10 cellular contexts compared by ENCODE assay signal in genomic region chr7:24025094-24025493, GRCh38.
DNase-seq lines count a peak whose midpoint lies in the region; ATAC-seq and TF ChIP-seq lines count a peak whose summit lies in the region.
"Had no signal": no experiment of that assay in that cellular context is flagged by ENCODE, and none has a peak within 500 bp of the region (broad histone marks: within the 10 kb centered on the region; RNA-seq: fewer than 3 reads in every experiment).

No MANE protein-coding gene starts in this region.

- H3K4me1 ChIP-seq in A673 (ENCODE audit: insufficient read depth, low read length, poor library complexity, severe bottlenecking): peaks cover 21% of the 10 kb centered on the region
- H3K4me1 ChIP-seq in SJCRH30: peaks cover 27% of the 10 kb centered on the region

- CTCF ChIA-PET in A673 (lab: Charles Lee): no interaction called here

- H3K36me3 ChIP-seq in A673 (ENCODE audit: insufficient read depth, low read length, poor library complexity, severe bottlenecking) (no peaks in the 10 kb centered on the region), SJCRH30 (no peaks in the 10 kb centered on the region)

- peak; percentile 87 for DNase-seq in A673 (ENCODE audit: low spot score)
- DNase-seq in H4 (ENCODE audit: low spot score): peak; percentile 83
- peak; percentile 60 to 87 for DNase-seq in SJCRH30
- DNase-seq in iPS DF 19.7 (ENCODE audit: low read depth, low spot score): peak; percentile 17
- no peak for DNase-seq in OCI-M1 (lab: John Stamatoyannopoulos, UW)
- no peak for DNase-seq in medulla oblongata (ENCODE audit: extremely low spot score)
- no peak for DNase-seq in NCI-H128 (lab: John Stamatoyannopoulos, UW; ENCODE audit: unreplicated experiment)
- DNase-seq: NCI-H1417; stimulated activated CD4-positive, alpha-beta T cell treated with anti-CD3 and anti-CD28 coated beads, Interleukin-15, amount 100 ng/mL, for 24 hours had no signal

- H3K4me3 ChIP-seq in A673 (ENCODE audit: low read depth, low read length, poor library complexity, severe bottlenecking): no peak overlapping the region
- H3K4me3 ChIP-seq in SJCRH30: peak overlapping the region; percentile 33

- no peak for TF ChIP-seq CTCF in A673 (conservative IDR thresholded peaks at IDR 0.05; ENCODE audit: low read depth, low read length)

- intact Hi-C loops in A673 (cut with micrococcal nuclease; ENCODE audit: unreplicated experiment): no loop called here

- H3K9me3 ChIP-seq in A673 (ENCODE audit: low read depth, low read length, poor library complexity, severe bottlenecking): no peaks in the 10 kb centered on the region
- H3K9me3 ChIP-seq in SJCRH30 (replicated peaks): no peaks in the 10 kb centered on the region

- H3K27ac ChIP-seq in A673 (ENCODE audit: low read depth, low read length, poor library complexity, severe bottlenecking) (peak overlapping the region; percentile 55), SJCRH30 (peak overlapping the region; percentile 88)

- no TSS peak for BruUV-seq in A673 (replicated peaks; lab: Mats Ljungman, UMichigan)

- no peaks in the 10 kb centered on the region for H3K27me3 ChIP-seq in A673 (replicated peaks; ENCODE audit: insufficient read depth, low read depth, low read length, poor library complexity)
- H3K27me3 ChIP-seq in SJCRH30: no peaks in the 10 kb centered on the region

- ATAC-seq in HG03025 (IDR thresholded peaks at IDR 0.05; ENCODE audit: low FRiP score, unreplicated experiment): no peak

- POLR2A ChIA-PET in A673 (lab: Charles Lee; ENCODE audit: low non-redundant PET): no interaction called here

Comparison
In these comparisons a context has a peak if more than half of its experiments do, and no peak if none do; other contexts are left out.
1. DNase-seq: peak in A673 (single experiment), H4 (single experiment), SJCRH30 (2 of 2) and iPS DF 19.7 (single experiment); none in OCI-M1 (single experiment), medulla oblongata (single experiment) and NCI-H128 (single experiment).